8 cellular contexts compared by ENCODE assay signal in the genomic region with DNA sequence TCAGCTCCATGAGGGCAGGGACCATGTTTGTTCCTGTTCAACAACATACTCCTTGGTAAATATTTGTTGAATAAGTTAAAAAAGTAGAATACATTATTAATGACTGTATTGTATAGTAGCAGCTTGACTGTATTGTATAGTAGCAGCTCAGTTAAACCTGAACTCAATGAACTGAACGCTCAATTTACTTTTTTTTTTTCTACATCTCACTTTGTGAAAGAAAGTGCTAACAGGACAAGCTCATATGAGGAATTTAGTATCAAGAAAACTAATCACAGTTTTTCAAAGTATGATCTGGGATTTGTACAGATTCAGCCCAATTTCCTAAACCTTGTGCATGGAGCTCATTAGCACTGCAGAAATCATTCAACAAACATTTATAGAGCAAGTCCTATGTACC. TPM values are rescaled to one million over a fixed set of nuclear protein-coding genes. Genes with fewer than 3 reads are reported as not detected.
"Had no signal": no experiment of that assay in that cellular context is flagged by ENCODE, and none has a peak within 500 bp of the region (broad histone marks: within the 10 kb centered on the region; RNA-seq: fewer than 3 reads in every experiment).

No MANE protein-coding gene starts in this region.

- H3K36me3 ChIP-seq: HAP-1 had no signal

- H3K4me1 ChIP-seq: HAP-1 had no signal

- ATAC-seq: HCT116 had no signal

- H3K27ac ChIP-seq: GM23248 had no signal

- H3K9me3 ChIP-seq: HAP-1 had no signal

- H2AFZ ChIP-seq: GM23248 had no signal

- DNase-seq: GOT3, H7, KBM-7 had no signal

- H3K4me3 ChIP-seq: GM23248, HAP-1 had no signal

RNA-seq across cellular contexts. Expression of gene NR2E1, which starts 38.8 kb away (rescaled TPM):
- total RNA-seq: GM23248, H7, HT-29 had no signal
- polyA plus RNA-seq: GM23248, IgD-negative memory B cell had no signal
